Comparison of ENCODE assay signal across 11 cellular contexts in the genomic region with DNA sequence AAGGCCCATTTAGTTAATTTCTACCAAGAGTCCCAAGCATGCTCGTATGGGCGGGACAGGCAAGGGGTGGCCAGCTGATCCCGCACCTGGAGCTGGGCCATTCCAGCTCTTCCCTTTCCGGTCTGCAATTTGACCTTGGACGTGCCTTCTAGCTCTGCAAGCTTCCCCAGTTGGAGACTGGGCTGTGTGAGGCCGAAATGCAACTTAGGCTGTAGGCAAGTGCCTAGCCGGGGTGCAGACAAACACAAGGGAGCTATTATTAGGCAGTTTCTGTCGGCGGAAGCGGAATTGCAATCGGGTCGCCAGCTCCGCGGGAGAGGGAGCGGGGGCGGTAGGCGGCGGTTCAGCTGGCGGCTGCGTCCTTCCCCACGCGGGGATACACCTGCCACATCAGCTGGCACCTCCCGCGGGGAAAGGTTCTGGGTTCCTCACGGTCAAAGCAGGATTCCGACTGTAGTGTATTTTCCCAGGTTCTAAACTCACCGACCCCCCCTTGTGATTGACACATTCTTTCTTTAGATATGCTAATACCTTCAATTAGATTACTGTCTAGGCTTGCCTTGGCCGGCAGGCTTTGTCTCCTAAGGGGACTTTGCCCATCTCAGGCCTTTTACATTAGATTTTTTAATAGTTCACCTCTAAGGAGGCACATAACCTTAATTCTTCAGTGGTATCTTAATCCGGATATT. TPM values are rescaled to one million over a fixed set of nuclear protein-coding genes. Genes with fewer than 3 reads are reported as not detected.
DNase-seq lines count a peak whose midpoint lies in the region; ATAC-seq and TF ChIP-seq lines count a peak whose summit lies in the region.
"Had no signal": no experiment of that assay in that cellular context is flagged by ENCODE, and none has a peak within 500 bp of the region (broad histone marks: within the 10 kb centered on the region; RNA-seq: fewer than 3 reads in every experiment).

No MANE protein-coding gene starts in this region.

- H3K36me3 ChIP-seq in endodermal cell (ENCODE audit: control insufficient read depth, insufficient read depth, low read length): no peaks in the 10 kb centered on the region
- H3K36me3 ChIP-seq: SJCRH30 had no signal

- H3K9me3 Mint-ChIP-seq in endodermal cell (peaks cover 10% of the 10 kb centered on the region), mesothelial cell of epicardium (no peaks in the 10 kb centered on the region)

- no peaks in the 10 kb centered on the region for H3K27me3 Mint-ChIP-seq in endodermal cell (ENCODE audit: insufficient read depth)
- H3K27me3 Mint-ChIP-seq in mesothelial cell of epicardium (ENCODE audit: low read depth): peaks cover 2% of the 10 kb centered on the region

- H3K27me3 ChIP-seq in endodermal cell (ENCODE audit: control insufficient read depth, insufficient read depth, low read length, poor library complexity, severe bottlenecking): no peaks in the 10 kb centered on the region
- H3K27me3 ChIP-seq: SJCRH30 had no signal

- peak overlapping the region; percentile 57 for H3K4me3 ChIP-seq in endodermal cell (ENCODE audit: low read length)
- H3K4me3 ChIP-seq: SJCRH30 had no signal

- 1 to 3% methylated on average over 21 to 29 of the region's 29 CpGs for WGBS in endodermal cell (ENCODE audit: insufficient coverage in 1 of 2, insufficient read length in 1 of 2), 2 experiments

- ATAC-seq in GM18861 (IDR thresholded peaks at IDR 0.05; ENCODE audit: unreplicated experiment): no peak
- ATAC-seq in HG03095 (IDR thresholded peaks at IDR 0.05; ENCODE audit: unreplicated experiment): no peak
- no peak for ATAC-seq in HG03175 (IDR thresholded peaks at IDR 0.05; ENCODE audit: unreplicated experiment)

- peak overlapping the region; percentile 79 for H3K9ac ChIP-seq in endodermal cell (ENCODE audit: extremely low read depth, low read length, poor library complexity, severe bottlenecking)
- H3K9ac ChIP-seq: KMS-11 had no signal

- H3K4me1 Mint-ChIP-seq in endodermal cell: peaks cover 73% of the 10 kb centered on the region
- peaks cover 59% of the 10 kb centered on the region for H3K4me1 Mint-ChIP-seq in mesothelial cell of epicardium

- TF ChIP-seq CTCF in endodermal cell (conservative IDR thresholded peaks at IDR 0.05) (no peak), mesothelial cell of epicardium (IDR thresholded peaks at IDR 0.05; ENCODE audit: unreplicated experiment) (no peak)

- H3K36me3 Mint-ChIP-seq in endodermal cell (ENCODE audit: low read depth): no peaks in the 10 kb centered on the region
- H3K36me3 Mint-ChIP-seq in mesothelial cell of epicardium: no peaks in the 10 kb centered on the region

- DNase-seq in stimulated activated CD4-positive, alpha-beta T cell treated with anti-CD3 and anti-CD28 coated beads, Interleukin-15, amount 100 ng/mL, for 24 hours: peak; percentile 6
- DNase-seq in stimulated activated CD4-positive, alpha-beta T cell treated with anti-CD3 and anti-CD28 coated beads, Interleukin-12 subunit alpha, Interleukin-12 subunit beta, amount 100 ng/mL, for 4 hours: no peak
- peak; percentile 97 for DNase-seq in endodermal cell
- DNase-seq in mesothelial cell of epicardium (ENCODE audit: low spot score in 2 of 2, unreplicated experiment in 2 of 2): no peak
- DNase-seq in effector CD8-positive, alpha-beta T cell (lab: John Stamatoyannopoulos, UW): no peak
- DNase-seq: SJCRH30 had no signal

- no peaks in the 10 kb centered on the region for H3K9me3 ChIP-seq in endodermal cell (ENCODE audit: control insufficient read depth, low read length)
- H3K9me3 ChIP-seq: SJCRH30 had no signal

- peaks cover 32% of the 10 kb centered on the region for H3K4me1 ChIP-seq in endodermal cell (ENCODE audit: control insufficient read depth, insufficient read depth, low read length)

- H3K27ac Mint-ChIP-seq in endodermal cell: peak overlapping the region; percentile 99
- peak overlapping the region; percentile 81 for H3K27ac Mint-ChIP-seq in mesothelial cell of epicardium

- H3K27ac ChIP-seq in endodermal cell (ENCODE audit: low read depth, low read length): peak overlapping the region; percentile 100
- H3K27ac ChIP-seq: C4-2B, KMS-11, SJCRH30 had no signal

- peak overlapping the region; percentile 51 for H3K4me3 Mint-ChIP-seq in endodermal cell
- peak overlapping the region; percentile 61 for H3K4me3 Mint-ChIP-seq in mesothelial cell of epicardium

RNA-seq across cellular contexts. Expression of gene ZNF532, which starts 17.1 kb away (rescaled TPM):
- total RNA-seq in endodermal cell (100 to 1,000 TPM; 138 to 207 TPM), mesothelial cell of epicardium (178 to 188 TPM (median 182 TPM) in 3 replicates)
- polyA plus RNA-seq in endodermal cell (2013, experiment 1 of 2): 164 TPM
- polyA plus RNA-seq in endodermal cell (2013, experiment 2 of 2): 157 TPM

Comparison
In these comparisons a context has a peak if more than half of its experiments do, and no peak if none do; other contexts are left out.
1. DNase-seq: peak in stimulated activated CD4-positive, alpha-beta T cell treated with anti-CD3 and anti-CD28 coated beads, Interleukin-15, amount 100 ng/mL, for 24 hours (single experiment) and endodermal cell (single experiment); none in stimulated activated CD4-positive, alpha-beta T cell treated with anti-CD3 and anti-CD28 coated beads, Interleukin-12 subunit alpha, Interleukin-12 subunit beta, amount 100 ng/mL, for 4 hours (single experiment), mesothelial cell of epicardium (0 of 2) and effector CD8-positive, alpha-beta T cell (single experiment).